In genomic region chr10:17609523-17610079, GRCh38 we compare ENCODE assay signal across 21 cellular contexts.
"Had no signal": no experiment of that assay in that cellular context is flagged by ENCODE, and none has a peak within 500 bp of the region (broad histone marks: within the 10 kb centered on the region; RNA-seq: fewer than 3 reads in every experiment).

No MANE protein-coding gene starts in this region.

- H3K27me3 Mint-ChIP-seq: natural killer cell treated with Interleukin-12 subunit alpha and Interleukin-12 subunit beta and Interleukin-15 and Interleukin-18, amount 100 ng/mL, for 72 hours had no signal

- H3K36me3 ChIP-seq: neural progenitor cell, ovary, right atrium auricular region, uterus had no signal

- DNase-seq: dermis blood vessel endothelial cell; foreskin keratinocyte; kidney; left cardiac atrium; left ventricle myocardium superior; mesenchymal stem cell; midbrain; nucleus accumbens; ovary; sigmoid colon; stimulated activated CD4-positive, alpha-beta T cell treated with anti-CD3 and anti-CD28 coated beads, Interleukin-2, amount 100 ng/mL, for 24 hours; stimulated activated CD4-positive, alpha-beta T cell treated with anti-CD3 and anti-CD28 coated beads, Interleukin-4, amount 100 ng/mL, for 4 hours; stimulated activated naive B cell treated with anti-CD40 and anti-IgM and Interleukin-4, amounts not matched to agents 10 μg/mL and 1 μg/mL and 100 μg/mL, for 72 hours; tibial artery; upper lobe of left lung; uterus had no signal

- H3K4me3 Mint-ChIP-seq: natural killer cell treated with Interleukin-12 subunit alpha and Interleukin-12 subunit beta and Interleukin-15 and Interleukin-18, amount 100 ng/mL, for 72 hours; neural progenitor cell; stimulated activated naive B cell treated with anti-CD40 and anti-IgM and Interleukin-4, amounts not matched to agents 10 μg/mL and 1 μg/mL and 100 μg/mL, for 72 hours had no signal

- H3K4me2 ChIP-seq: neural progenitor cell had no signal

- H3K9me3 ChIP-seq: ovary, right atrium auricular region, sigmoid colon, tibial artery, upper lobe of left lung, uterus had no signal

- H3K9ac ChIP-seq: neural progenitor cell had no signal

- H3K36me3 Mint-ChIP-seq: natural killer cell treated with Interleukin-12 subunit alpha and Interleukin-12 subunit beta and Interleukin-15 and Interleukin-18, amount 100 ng/mL, for 72 hours; stimulated activated naive B cell treated with anti-CD40 and anti-IgM and Interleukin-4, amounts not matched to agents 10 μg/mL and 1 μg/mL and 100 μg/mL, for 72 hours had no signal

- FAIRE-seq: kidney had no signal

- H3K27me3 ChIP-seq: foreskin keratinocyte, neural progenitor cell, ovary, right atrium auricular region, sigmoid colon, tibial artery, upper lobe of left lung, uterus had no signal

- H3K4me1 ChIP-seq: neural progenitor cell, uterus had no signal

- H3K27ac Mint-ChIP-seq: natural killer cell treated with Interleukin-12 subunit alpha and Interleukin-12 subunit beta and Interleukin-15 and Interleukin-18, amount 100 ng/mL, for 72 hours; neural progenitor cell; stimulated activated naive B cell treated with anti-CD40 and anti-IgM and Interleukin-4, amounts not matched to agents 10 μg/mL and 1 μg/mL and 100 μg/mL, for 72 hours had no signal

- H3K27ac ChIP-seq: foreskin keratinocyte, neural progenitor cell, ovary, right atrium auricular region, sigmoid colon, skin epidermis, tibial artery, upper lobe of left lung, uterus had no signal

- H3K4me3 ChIP-seq: lung, neural progenitor cell, ovary, right atrium auricular region, sigmoid colon, skin epidermis, tibial artery, upper lobe of left lung, uterus had no signal

- H3K9me3 Mint-ChIP-seq: natural killer cell treated with Interleukin-12 subunit alpha and Interleukin-12 subunit beta and Interleukin-15 and Interleukin-18, amount 100 ng/mL, for 72 hours; neural progenitor cell; stimulated activated naive B cell treated with anti-CD40 and anti-IgM and Interleukin-4, amounts not matched to agents 10 μg/mL and 1 μg/mL and 100 μg/mL, for 72 hours had no signal

- H2AFZ ChIP-seq: neural progenitor cell had no signal

- H3K4me1 Mint-ChIP-seq: neural progenitor cell had no signal
